In genomic region chr1:156055649-156056048, GRCh38 we compare ENCODE assay signal across 9 cellular contexts. TPM values are rescaled to one million over a fixed set of nuclear protein-coding genes. Genes with fewer than 3 reads are reported as not detected.
DNase-seq lines count a peak whose midpoint lies in the region; ATAC-seq and TF ChIP-seq lines count a peak whose summit lies in the region.
"Had no signal": no experiment of that assay in that cellular context is flagged by ENCODE, and none has a peak within 500 bp of the region (broad histone marks: within the 10 kb centered on the region; RNA-seq: fewer than 3 reads in every experiment).

No MANE protein-coding gene starts in this region.

- H3K9me3 ChIP-seq in iPS-20b (ENCODE audit: insufficient read depth, low read depth, low read length), result no peaks in the 10 kb centered on the region

- no peak for DNase-seq in activated T-cell treated with anti-CD3 and anti-CD28 coated beads, Interleukin-2, amount 50 U/mL, for 4 hours
- DNase-seq in activated T-cell treated with anti-CD3 and anti-CD28 coated beads, Interleukin-2, amount 50 U/mL, for 48 hours, result no peak
- DNase-seq in activated B cell treated with CpG ODN at 0.5 μM for 24 hours (no peak), NK-92 (lab: John Stamatoyannopoulos, UW; ENCODE audit: unreplicated experiment) (no peak), DMS79 (lab: John Stamatoyannopoulos, UW) (no peak)
- DNase-seq in activated CD4-positive, alpha-beta T cell treated with anti-CD3 and anti-CD28 coated beads, Interleukin-2, amount 50 U/mL, for 48 hours, result no peak
- DNase-seq: DMS 273 treated with DMSO at 0.1 percent for 48 hours had no signal

- H3K36me3 ChIP-seq in iPS-20b (ENCODE audit: insufficient read depth, low read depth, low read length), result peaks cover 12% of the 10 kb centered on the region

- intact Hi-C loops in activated B cell treated with CpG ODN at 0.5 μM for 24 hours (cut with micrococcal nuclease), result loop anchor here (2.0 to 10.0 kb wide), 2 partner anchors 43 to 801 kb away; partner anchors contain the start of gene ENTREP3

- H3K27ac ChIP-seq in iPS-20b (ENCODE audit: low read length) (no peak overlapping the region), temporal lobe (ENCODE audit: low read depth, low read length) (peak overlapping the region; percentile 73)

- CTCF ChIA-PET in activated B cell treated with CpG ODN at 0.5 μM for 24 hours (lab: Charles Lee), result interaction anchor here (1.0 kb wide), 1 partner anchor 11 kb away, joined by 3 read pairs; no protein-coding TSS in a partner anchor

- no peak for TF ChIP-seq CTCF in activated B cell treated with CpG ODN at 0.5 μM for 24 hours (IDR thresholded peaks at IDR 0.05)

- H3K4me1 Mint-ChIP-seq in activated T-cell treated with anti-CD3 and anti-CD28 coated beads, Interleukin-2, amount 50 U/mL, for 4 hours (ENCODE audit: low read depth), result peaks cover 25% of the 10 kb centered on the region
- peaks cover 29% of the 10 kb centered on the region for H3K4me1 Mint-ChIP-seq in activated B cell treated with CpG ODN at 0.5 μM for 24 hours

- no peaks in the 10 kb centered on the region for H3K27me3 ChIP-seq in iPS-20b (ENCODE audit: insufficient read depth, low read length)

- no peaks in the 10 kb centered on the region for H3K4me1 ChIP-seq in iPS-20b (ENCODE audit: insufficient read depth, low read length)

- no peaks in the 10 kb centered on the region for H3K36me3 Mint-ChIP-seq in activated T-cell treated with anti-CD3 and anti-CD28 coated beads, Interleukin-2, amount 50 U/mL, for 4 hours (ENCODE audit: insufficient read depth)
- H3K36me3 Mint-ChIP-seq in activated B cell treated with CpG ODN at 0.5 μM for 24 hours (ENCODE audit: low read depth), result peaks cover 29% of the 10 kb centered on the region

- no peaks in the 10 kb centered on the region for H3K27me3 Mint-ChIP-seq in activated T-cell treated with anti-CD3 and anti-CD28 coated beads, Interleukin-2, amount 50 U/mL, for 4 hours (ENCODE audit: low read depth)
- H3K27me3 Mint-ChIP-seq in activated B cell treated with CpG ODN at 0.5 μM for 24 hours, result no peaks in the 10 kb centered on the region

- ATAC-seq in activated T-cell treated with anti-CD3 and anti-CD28 coated beads, Interleukin-2, amount 50 U/mL, for 4 hours, result no peak
- no peak for ATAC-seq in activated B cell treated with CpG ODN at 0.5 μM for 24 hours (ENCODE audit: low read depth)

- POLR2A ChIA-PET in activated B cell treated with CpG ODN at 0.5 μM for 24 hours (lab: Charles Lee), result no interaction called here

- peak overlapping the region; percentile 97 for H3K4me3 Mint-ChIP-seq in activated T-cell treated with anti-CD3 and anti-CD28 coated beads, Interleukin-2, amount 50 U/mL, for 4 hours
- H3K4me3 Mint-ChIP-seq in activated B cell treated with CpG ODN at 0.5 μM for 24 hours, result peak overlapping the region; percentile 93

- peak overlapping the region; percentile 99 for H3K4me3 ChIP-seq in iPS-20b (ENCODE audit: low read length)

- H3K27ac Mint-ChIP-seq in activated B cell treated with CpG ODN at 0.5 μM for 24 hours, result peak overlapping the region; percentile 72

- H3K9me3 Mint-ChIP-seq in activated T-cell treated with anti-CD3 and anti-CD28 coated beads, Interleukin-2, amount 50 U/mL, for 4 hours, result no peaks in the 10 kb centered on the region
- no peaks in the 10 kb centered on the region for H3K9me3 Mint-ChIP-seq in activated B cell treated with CpG ODN at 0.5 μM for 24 hours

- H3K9ac ChIP-seq in iPS-20b (ENCODE audit: low read depth, low read length), result peak overlapping the region; percentile 100; the same call in 1 of the 2 replicates

RNA-seq across cellular contexts. Expression of gene LAMTOR2, which starts 1.1 kb away (rescaled TPM):
- total RNA-seq in activated T-cell treated with anti-CD3 and anti-CD28 coated beads, Interleukin-2, amount 50 U/mL, for 4 hours, result 10 to 100 TPM; 56.6 to 62.3 (median 59.2) TPM
- 45.9 and 48.0 TPM in 2 replicates for total RNA-seq in activated B cell treated with CpG ODN at 0.5 μM for 24 hours
- 37.9 TPM for total RNA-seq in temporal lobe

RNA-seq across cellular contexts. Expression of gene UBQLN4, which starts 2.1 kb away (rescaled TPM):
- 10 to 100 TPM; 52.9 to 57.3 (median 53.7) TPM for total RNA-seq in activated T-cell treated with anti-CD3 and anti-CD28 coated beads, Interleukin-2, amount 50 U/mL, for 4 hours
- total RNA-seq in activated B cell treated with CpG ODN at 0.5 μM for 24 hours (28.1 and 32.5 TPM in 2 replicates), temporal lobe (28.8 TPM)

RNA-seq across cellular contexts. Expression of gene RAB25, which starts 5.3 kb away (rescaled TPM):
- total RNA-seq in activated T-cell treated with anti-CD3 and anti-CD28 coated beads, Interleukin-2, amount 50 U/mL, for 4 hours, result under 1 TPM; 0.61 to 0.79 (median 0.63) TPM
- total RNA-seq in activated B cell treated with CpG ODN at 0.5 μM for 24 hours (0.32 and 0.38 TPM in 2 replicates), temporal lobe (not detected)

RNA-seq across cellular contexts. Expression of gene MEX3A, which starts 26.6 kb away (rescaled TPM):
- under 1 TPM; 0.50 to 0.66 (median 0.57) TPM for total RNA-seq in activated T-cell treated with anti-CD3 and anti-CD28 coated beads, Interleukin-2, amount 50 U/mL, for 4 hours
- total RNA-seq in activated B cell treated with CpG ODN at 0.5 μM for 24 hours (0.39 and 0.47 TPM in 2 replicates), temporal lobe (44.0 TPM)

RNA-seq across cellular contexts. Expression of gene SSR2, which starts 34.9 kb away (rescaled TPM):
- total RNA-seq in activated T-cell treated with anti-CD3 and anti-CD28 coated beads, Interleukin-2, amount 50 U/mL, for 4 hours, result 100 to 1,000 TPM; 167 to 183 (median 173) TPM
- 136 and 146 TPM in 2 replicates for total RNA-seq in activated B cell treated with CpG ODN at 0.5 μM for 24 hours
- 177 TPM for total RNA-seq in temporal lobe
